19 cellular contexts compared by ENCODE assay signal in the genomic region with DNA sequence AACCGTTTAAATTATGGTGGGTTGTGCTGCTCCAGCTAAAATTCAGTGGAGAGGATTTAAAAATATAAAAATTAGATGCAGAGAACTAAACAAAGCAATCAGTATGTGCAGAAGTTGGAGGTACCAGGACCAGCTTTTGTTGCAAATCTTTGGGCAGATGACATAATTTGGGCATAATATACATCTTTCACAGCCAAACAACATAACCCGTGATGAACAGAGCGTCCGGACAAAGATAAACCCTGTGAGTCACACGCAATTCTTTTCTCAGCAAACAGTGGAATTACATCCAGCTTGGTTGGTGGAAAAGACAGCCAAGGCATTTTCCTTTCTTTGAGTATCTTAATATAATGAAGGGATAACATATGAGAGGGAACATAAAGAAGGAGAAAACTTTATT.
DNase-seq lines count a peak whose midpoint lies in the region; ATAC-seq and TF ChIP-seq lines count a peak whose summit lies in the region.
"Had no signal": no experiment of that assay in that cellular context is flagged by ENCODE, and none has a peak within 500 bp of the region (broad histone marks: within the 10 kb centered on the region; RNA-seq: fewer than 3 reads in every experiment).

No MANE protein-coding gene starts in this region.

- H3K9me3 ChIP-seq in suprapubic skin, result no peaks in the 10 kb centered on the region
- H3K9me3 ChIP-seq: BE2C, gastrocnemius medialis, upper lobe of left lung had no signal

- H3K9me3 Mint-ChIP-seq in activated T-cell treated with anti-CD3 and anti-CD28 coated beads, Interleukin-2, amount 50 U/mL, for 72 hours, result peaks cover 8% of the 10 kb centered on the region in 2 donors

- no peak for ATAC-seq in activated T-cell treated with anti-CD3 and anti-CD28 coated beads, Interleukin-2, amount 50 U/mL, for 72 hours (replicated peaks in 1 of 2)
- ATAC-seq: activated naive CD8-positive, alpha-beta T cell treated with anti-CD3 and anti-CD28 coated beads, Interleukin-2, amount 50 U/mL, for 24 hours; gastrocnemius medialis; stimulated activated naive CD8-positive, alpha-beta T cell treated with anti-CD3 and anti-CD28 coated beads, Interleukin-15, amount 100 ng/mL, for 72 hours had no signal

- in situ Hi-C loops in SK-MEL-5 (cut with HindIII; ENCODE audit: low pct_unique_long_range_greater_than_20kb, low sequenced_read_pairs), result no loop called here
- in situ Hi-C loops in G401 (cut with HindIII; ENCODE audit: low sequenced_read_pairs), result no loop called here

- no peak overlapping the region for H3K27ac Mint-ChIP-seq in activated T-cell treated with anti-CD3 and anti-CD28 coated beads, Interleukin-2, amount 50 U/mL, for 72 hours
- H3K27ac Mint-ChIP-seq: activated naive CD8-positive, alpha-beta T cell treated with anti-CD3 and anti-CD28 coated beads, Interleukin-2, amount 50 U/mL, for 24 hours; stimulated activated naive CD8-positive, alpha-beta T cell treated with anti-CD3 and anti-CD28 coated beads, Interleukin-15, amount 100 ng/mL, for 72 hours had no signal

- no peaks in the 10 kb centered on the region for H3K4me1 Mint-ChIP-seq in activated T-cell treated with anti-CD3 and anti-CD28 coated beads, Interleukin-2, amount 50 U/mL, for 72 hours (ENCODE audit: low read depth)
- H3K4me1 Mint-ChIP-seq: activated naive CD8-positive, alpha-beta T cell treated with anti-CD3 and anti-CD28 coated beads, Interleukin-2, amount 50 U/mL, for 24 hours; stimulated activated naive CD8-positive, alpha-beta T cell treated with anti-CD3 and anti-CD28 coated beads, Interleukin-15, amount 100 ng/mL, for 72 hours had no signal

- H3K4me3 Mint-ChIP-seq in activated T-cell treated with anti-CD3 and anti-CD28 coated beads, Interleukin-2, amount 50 U/mL, for 72 hours, result no peak overlapping the region
- H3K4me3 Mint-ChIP-seq: activated naive CD8-positive, alpha-beta T cell treated with anti-CD3 and anti-CD28 coated beads, Interleukin-2, amount 50 U/mL, for 24 hours; stimulated activated naive CD8-positive, alpha-beta T cell treated with anti-CD3 and anti-CD28 coated beads, Interleukin-15, amount 100 ng/mL, for 72 hours had no signal

- H3K4me1 ChIP-seq in suprapubic skin, result peaks cover 4% of the 10 kb centered on the region
- H3K4me1 ChIP-seq: BE2C, gastrocnemius medialis, parathyroid adenoma, upper lobe of left lung had no signal

- 28% methylated on average over 5 of the region's 5 CpGs for WGBS in suprapubic skin

- TF ChIP-seq CTCF in suprapubic skin (IDR thresholded peaks at IDR 0.05), result no peak

- TF ChIP-seq POLR2A in suprapubic skin (IDR thresholded peaks at IDR 0.05), result no peak

- no peaks in the 10 kb centered on the region for H3K27me3 ChIP-seq in suprapubic skin
- H3K27me3 ChIP-seq: BE2C, gastrocnemius medialis, upper lobe of left lung had no signal

- H3K4me3 ChIP-seq in suprapubic skin, result no peak overlapping the region
- H3K4me3 ChIP-seq: gastrocnemius medialis, skin epidermis, upper lobe of left lung had no signal

- H3K36me3 ChIP-seq in suprapubic skin, result no peaks in the 10 kb centered on the region
- H3K36me3 ChIP-seq: BE2C, gastrocnemius medialis, upper lobe of left lung had no signal

- TF ChIP-seq EP300 in suprapubic skin (IDR thresholded peaks at IDR 0.05), result no peak

- H3K27me3 Mint-ChIP-seq in activated T-cell treated with anti-CD3 and anti-CD28 coated beads, Interleukin-2, amount 50 U/mL, for 72 hours (ENCODE audit: low read depth), result no peaks in the 10 kb centered on the region
- H3K27me3 Mint-ChIP-seq: activated naive CD8-positive, alpha-beta T cell treated with anti-CD3 and anti-CD28 coated beads, Interleukin-2, amount 50 U/mL, for 24 hours; stimulated activated naive CD8-positive, alpha-beta T cell treated with anti-CD3 and anti-CD28 coated beads, Interleukin-15, amount 100 ng/mL, for 72 hours had no signal

- no peaks in the 10 kb centered on the region for H3K36me3 Mint-ChIP-seq in activated T-cell treated with anti-CD3 and anti-CD28 coated beads, Interleukin-2, amount 50 U/mL, for 72 hours (ENCODE audit: insufficient read depth in 2 of 2)

- DNase-seq in SK-MEL-5 (ENCODE audit: low read depth, low spot score) (peak; percentile 33), dermis blood vessel endothelial cell (peak; percentile 79), lung microvascular endothelial cell (ENCODE audit: low read depth in 2 of 2) (peak; percentile 67 to 88), superior temporal gyrus (ENCODE audit: extremely low spot score) (peak; percentile 68), G401 (ENCODE audit: low spot score) (no peak), suprapubic skin (ENCODE audit: low spot score in 2 of 2) (no peak)
- no peak for DNase-seq in activated T-cell treated with anti-CD3 and anti-CD28 coated beads, Interleukin-2, amount 50 U/mL, for 72 hours
- DNase-seq: activated naive CD8-positive, alpha-beta T cell treated with anti-CD3 and anti-CD28 coated beads, Interleukin-2, amount 50 U/mL, for 24 hours; BE2C; gastrocnemius medialis; KG1; NCI-H1048; NCI-H2029 treated with DMSO at 0.1 percent for 48 hours; NCI-H446 treated with DMSO at 0.1 percent for 48 hours; stimulated activated CD4-positive, alpha-beta T cell treated with anti-CD3 and anti-CD28 coated beads, Interleukin-2, amount 100 ng/mL, for 48 hours; stimulated activated naive CD8-positive, alpha-beta T cell treated with anti-CD3 and anti-CD28 coated beads, Interleukin-15, amount 100 ng/mL, for 72 hours; upper lobe of left lung had no signal

- H3K27ac ChIP-seq in suprapubic skin, result no peak overlapping the region
- H3K27ac ChIP-seq: gastrocnemius medialis, parathyroid adenoma, upper lobe of left lung had no signal

Comparison
In these comparisons a context has a peak if more than half of its experiments do, and no peak if none do; other contexts are left out.
1. DNase-seq: peak in SK-MEL-5 (single experiment), dermis blood vessel endothelial cell (single experiment), lung microvascular endothelial cell (2 of 2) and superior temporal gyrus (single experiment); none in activated T-cell treated with anti-CD3 and anti-CD28 coated beads, Interleukin-2, amount 50 U/mL, for 72 hours (0 of 2), G401 (single experiment) and suprapubic skin (0 of 2).